In the genomic region with DNA sequence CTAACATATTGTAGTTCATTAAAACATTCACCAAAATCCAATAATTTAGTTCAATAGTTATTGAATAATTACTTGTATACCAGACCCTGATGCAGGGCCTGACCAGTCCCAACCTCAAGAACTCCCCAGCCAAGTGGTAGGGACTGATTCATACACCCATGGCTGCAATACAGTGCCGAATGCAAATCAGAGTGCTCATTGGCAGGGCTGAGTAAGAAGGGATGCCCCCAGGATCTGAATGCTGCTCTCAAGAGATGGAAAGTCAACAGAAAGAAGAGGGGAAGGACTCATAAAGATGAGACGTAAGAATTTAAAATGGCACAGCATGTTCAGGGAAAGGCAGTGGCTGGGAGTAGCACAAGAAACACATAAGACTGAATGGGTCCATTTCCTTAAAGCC, we compare ENCODE assay signal across 19 cellular contexts. TPM values are rescaled to one million over a fixed set of nuclear protein-coding genes. Genes with fewer than 3 reads are reported as not detected.
DNase-seq lines count a peak whose midpoint lies in the region; ATAC-seq, FAIRE-seq and TF ChIP-seq lines count a peak whose summit lies in the region.
"Had no signal": no experiment of that assay in that cellular context is flagged by ENCODE, and none has a peak within 500 bp of the region (broad histone marks: within the 10 kb centered on the region; RNA-seq: fewer than 3 reads in every experiment).

No MANE protein-coding gene starts in this region.

- ATAC-seq in A549 (no peak), GM18519 (IDR thresholded peaks at IDR 0.05; ENCODE audit: low FRiP score, unreplicated experiment) (no peak)
- ATAC-seq: HCT116, K562, Right ventricle myocardium inferior had no signal

- TF ChIP-seq CTCF in A549 (IDR thresholded peaks at IDR 0.05) (no peak), HFFc6 (IDR thresholded peaks at IDR 0.05) (no peak), VCaP (conservative IDR thresholded peaks at IDR 0.05) (no peak)

- no peak overlapping the region for H3K18ac ChIP-seq in mesenchymal stem cell (ENCODE audit: low read depth in 1 of 2, low read length in 2 of 2)

- H3K4me2 ChIP-seq in A549 (peak overlapping the region; percentile 16; the same call in 1 of the 3 replicates), mesenchymal stem cell (ENCODE audit: low read length, poor library complexity, severe bottlenecking) (no peak overlapping the region)
- H3K4me2 ChIP-seq: PC-9 had no signal

- H3K4me1 Mint-ChIP-seq in HFFc6 (ENCODE audit: low read depth) = peaks cover 91% of the 10 kb centered on the region

- peak in 1 of 2 experiments; percentile 5 for DNase-seq in A549 (ENCODE audit: low read depth in 1 of 2, low spot score in 1 of 2)
- no peak for DNase-seq in HFFc6
- DNase-seq in mesenchymal stem cell = no peak
- DNase-seq in activated CD4-positive, CD25-positive, alpha-beta regulatory T cell (lab: John Stamatoyannopoulos, UW) = no peak
- DNase-seq in CD1c-positive myeloid dendritic cell (ENCODE audit: extremely low spot score) = no peak
- DNase-seq: AML-193; CD4-positive, CD25-positive, alpha-beta regulatory T cell; DMS53; NCI-H1048; NCI-H1436 treated with DMSO at 0.1 percent for 48 hours; NCI-H2029 treated with DMSO at 0.1 percent for 48 hours; NCI-H2171 treated with DMSO at 0.1 percent for 48 hours; NCI-H748 treated with DMSO at 0.1 percent for 48 hours; PC-9 had no signal

- no peak overlapping the region for H3K14ac ChIP-seq in mesenchymal stem cell (ENCODE audit: low read length in 2 of 2)

- no peak overlapping the region for H3K4ac ChIP-seq in mesenchymal stem cell (ENCODE audit: low read depth in 1 of 2, low read length in 2 of 2)

- H2BK15ac ChIP-seq in mesenchymal stem cell (ENCODE audit: low read depth, poor library complexity, severe bottlenecking) = no peak overlapping the region

- H3K27ac ChIP-seq in A549 (no peak overlapping the region), VCaP (peak overlapping the region; percentile 18; the same call in 1 of the 2 replicates), mesenchymal stem cell (ENCODE audit: low read length, poor library complexity, severe bottlenecking) (no peak overlapping the region)
- H3K27ac ChIP-seq: PC-9 had no signal

- H3K4me1 ChIP-seq in A549 = peaks cover 40% of the 10 kb centered on the region
- H3K4me1 ChIP-seq in mesenchymal stem cell (ENCODE audit: control insufficient read depth, insufficient read depth, low read depth, low read length) = peaks cover 5% of the 10 kb centered on the region

- no peaks in the 10 kb centered on the region for H3K27me3 ChIP-seq in mesenchymal stem cell (ENCODE audit: control insufficient read depth in 1 of 2, insufficient read depth in 1 of 2, low read length in 2 of 2)

- POLR2A ChIA-PET in A549 (lab: Yijun Ruan, JAX) = no interaction called here

- H3K79me1 ChIP-seq in mesenchymal stem cell (replicated peaks; ENCODE audit: low read length, poor library complexity, severe bottlenecking) = peaks cover 16% of the 10 kb centered on the region

- H2BK120ac ChIP-seq in mesenchymal stem cell (ENCODE audit: low read depth, low read length) = no peak overlapping the region

- no peaks in the 10 kb centered on the region for H3K9me3 Mint-ChIP-seq in HFFc6
- H3K9me3 Mint-ChIP-seq: CD4-positive, CD25-positive, alpha-beta regulatory T cell had no signal

- WGBS in A549 (ENCODE audit: missing lambda C conversion rate) = 70% methylated on average over 2 of the region's 2 CpGs
- WGBS in mesenchymal stem cell = 85% methylated on average over 2 of the region's 2 CpGs

- no peak for FAIRE-seq in A549 (lab: Jason Lieb, UNC)
- FAIRE-seq: K562 had no signal

- H2BK5ac ChIP-seq in mesenchymal stem cell (ENCODE audit: low read depth, low read length, poor library complexity, severe bottlenecking) = no peak overlapping the region

- TF ChIP-seq EP300 in A549 (IDR thresholded peaks at IDR 0.05) = no peak

- H3K4me3 ChIP-seq in A549 (no peak overlapping the region), mesenchymal stem cell (ENCODE audit: insufficient read depth in 1 of 2, low read depth in 1 of 2, low read length in 2 of 2) (no peak overlapping the region)
- H3K4me3 ChIP-seq: K562, PC-9 had no signal

- H3K27ac Mint-ChIP-seq in HFFc6 = peak overlapping the region; percentile 10; the same call in 1 of the 2 replicates

- H4K91ac ChIP-seq in mesenchymal stem cell (ENCODE audit: low read length) = no peak overlapping the region

- H3K4me3 Mint-ChIP-seq in HFFc6 = no peak overlapping the region
- H3K4me3 Mint-ChIP-seq: CD4-positive, CD25-positive, alpha-beta regulatory T cell had no signal

- TF ChIP-seq RAD21 in A549 (conservative IDR thresholded peaks at IDR 0.05 in 1 of 2, IDR thresholded peaks at IDR 0.05 in 1 of 2) = no peak

- no peak overlapping the region for H4K8ac ChIP-seq in mesenchymal stem cell (ENCODE audit: low read length)

- peak overlapping the region; percentile 4 to 37 for H2BK12ac ChIP-seq in mesenchymal stem cell (ENCODE audit: low read length in 2 of 2)

- no peak for TF ChIP-seq POLR2A in A549 (IDR thresholded peaks at IDR 0.05; ENCODE audit: low read length)

- H3K36me3 ChIP-seq in mesenchymal stem cell (ENCODE audit: control insufficient read depth in 1 of 2, insufficient read depth in 2 of 2, low read depth in 1 of 2, low read length in 2 of 2) = no peaks in the 10 kb centered on the region

- no peak overlapping the region for H3K9ac ChIP-seq in mesenchymal stem cell (ENCODE audit: low read length)

- no peak overlapping the region for H2AFZ ChIP-seq in mesenchymal stem cell (ENCODE audit: low read depth, low read length)
- H2AFZ ChIP-seq: PC-9 had no signal

- H3K27me3 Mint-ChIP-seq in HFFc6 (ENCODE audit: insufficient read depth) = peaks cover 3% of the 10 kb centered on the region
- H3K27me3 Mint-ChIP-seq: CD4-positive, CD25-positive, alpha-beta regulatory T cell had no signal

- CTCF ChIA-PET in A549 (lab: Yijun Ruan, JAX) = interaction anchor here (0.7 kb wide), 1 partner anchor 217 kb away, joined by 4 read pairs; no protein-coding TSS in a partner anchor

- H2AK5ac ChIP-seq in mesenchymal stem cell (ENCODE audit: low read length, severe bottlenecking) = no peak overlapping the region

- no peaks in the 10 kb centered on the region for H3K9me3 ChIP-seq in A549
- no peaks in the 10 kb centered on the region for H3K9me3 ChIP-seq in mesenchymal stem cell (ENCODE audit: control insufficient read depth, low read length)

- H3K36me3 Mint-ChIP-seq in HFFc6 (ENCODE audit: low read depth) = peaks cover 19% of the 10 kb centered on the region; the same call in 1 of the 2 replicates
- H3K36me3 Mint-ChIP-seq: CD4-positive, CD25-positive, alpha-beta regulatory T cell had no signal

- H3K23ac ChIP-seq in mesenchymal stem cell (ENCODE audit: low read length in 2 of 2) = no peak overlapping the region

TF ChIP-seq in A549, 52 proteins besides CTCF, POLR2A, EP300 and RAD21:
- no peak for TF ChIP-seq JUN (IDR thresholded peaks at IDR 0.05)
- no peak for TF ChIP-seq SREBF2 (IDR thresholded peaks at IDR 0.05)
- no peak for TF ChIP-seq HOXA7 (CRISPR knock-in tag; IDR thresholded peaks at IDR 0.05)
- no peak for TF ChIP-seq TFCP2L1 (CRISPR knock-in tag; IDR thresholded peaks at IDR 0.05)
- no peak for TF ChIP-seq JUNB (IDR thresholded peaks at IDR 0.05)
- no peak for TF ChIP-seq KDM5A (IDR thresholded peaks at IDR 0.05)
- no peak for TF ChIP-seq MAFK (IDR thresholded peaks at IDR 0.05; ENCODE audit: partially characterized antibody)
- TF ChIP-seq SMC3 (IDR thresholded peaks at IDR 0.05) = no peak
- TF ChIP-seq NR3C1 (IDR thresholded peaks at IDR 0.05) = no peak
- TF ChIP-seq KDM1A (IDR thresholded peaks at IDR 0.05; ENCODE audit: low read depth) = no peak
- TF ChIP-seq NPAS2 (CRISPR knock-in tag; IDR thresholded peaks at IDR 0.05; ENCODE audit: borderline replicate concordance) = no peak

RNA-seq across cellular contexts. Expression of gene ZNF438, which starts 29.9 kb away (rescaled TPM):
- polyA plus RNA-seq in A549 (2011; rRNA removed) (4.5 and 6.0 TPM in 2 replicates), A549 (2017; fragmentation: RNase III; extraction: RNeasy Plus Mini Kit Qiagen cat#74134 plus additional on column Dnase treatment) (2.2 to 2.6 TPM (median 2.5 TPM) in 3 replicates)
- polyA plus RNA-seq in A549 (2012; cell fraction: cytosol; rRNA removed) = 1.3 and 1.5 TPM in 2 replicates
- 1.1 and 1.8 TPM in 2 replicates for polyA plus RNA-seq in A549 (2012; cell fraction: nucleus; rRNA removed)
- 5.9 and 6.4 TPM in 2 replicates for polyA minus RNA-seq in A549 (2011; rRNA and poly(A)+ RNA removed)
- 1 to 10 TPM; 3.0 to 4.6 (median 3.9) TPM for total RNA-seq in HFFc6 (2021; fragmentation: NEBNext Ultra II Directional; extraction: Animal tissue kit (Norgen Biotek cat#: 25700))
- polyA plus RNA-seq in mesenchymal stem cell (2013, experiment 1 of 2) = 3.4 TPM
- polyA plus RNA-seq in mesenchymal stem cell (2013, experiment 2 of 2) = 3.5 TPM
